In genomic region chr9:134936762-134937555, GRCh38 we compare ENCODE assay signal across 14 cellular contexts. TPM values are rescaled to one million over a fixed set of nuclear protein-coding genes. Genes with fewer than 3 reads are reported as not detected.
DNase-seq lines count a peak whose midpoint lies in the region; ATAC-seq and TF ChIP-seq lines count a peak whose summit lies in the region.
"Had no signal": no experiment of that assay in that cellular context is flagged by ENCODE, and none has a peak within 500 bp of the region (broad histone marks: within the 10 kb centered on the region; RNA-seq: fewer than 3 reads in every experiment).

No MANE protein-coding gene starts in this region.

- no peaks in the 10 kb centered on the region for H3K27me3 ChIP-seq in right atrium auricular region
- peaks cover 6% of the 10 kb centered on the region for H3K27me3 ChIP-seq in upper lobe of right lung
- H3K27me3 ChIP-seq in mammary epithelial cell (ENCODE audit: insufficient read depth, low read length): no peaks in the 10 kb centered on the region

- H3K4me1 Mint-ChIP-seq in chondrocyte (ENCODE audit: low read depth): no peaks in the 10 kb centered on the region

- H3K27ac ChIP-seq in right atrium auricular region (no peak overlapping the region), upper lobe of right lung (no peak overlapping the region), mammary epithelial cell (ENCODE audit: insufficient read depth, low read depth, low read length) (no peak overlapping the region)
- H3K27ac ChIP-seq: KMS-11, RWPE1, suprapubic skin had no signal

- intact Hi-C loops in Right ventricle myocardium superior (cut with DNase I): no loop called here
- intact Hi-C loops in upper lobe of right lung (cut with DNase I): no loop called here
- intact Hi-C loops in mammary epithelial cell (cut with micrococcal nuclease): no loop called here

- CTCF ChIA-PET in mammary epithelial cell (lab: Charles Lee; ENCODE audit: low non-redundant PET): no interaction called here

- no peak overlapping the region for H2AFZ ChIP-seq in mammary epithelial cell (ENCODE audit: low read depth, low read length)

- no peak overlapping the region for H3K4me3 Mint-ChIP-seq in chondrocyte (ENCODE audit: unreplicated experiment)

- no peaks in the 10 kb centered on the region for H3K9me3 ChIP-seq in right atrium auricular region
- no peaks in the 10 kb centered on the region for H3K9me3 ChIP-seq in upper lobe of right lung
- H3K9me3 ChIP-seq in mammary epithelial cell (replicated peaks; ENCODE audit: insufficient read depth, low read length): peaks cover 39% of the 10 kb centered on the region
- H3K9me3 ChIP-seq: suprapubic skin had no signal

- H3K27me3 Mint-ChIP-seq in chondrocyte (ENCODE audit: low read depth): peaks cover 55% of the 10 kb centered on the region

- no peaks in the 10 kb centered on the region for H3K36me3 ChIP-seq in right atrium auricular region
- H3K36me3 ChIP-seq in upper lobe of right lung: no peaks in the 10 kb centered on the region
- H3K36me3 ChIP-seq in mammary epithelial cell (ENCODE audit: insufficient read depth, low read length): no peaks in the 10 kb centered on the region
- H3K36me3 ChIP-seq: suprapubic skin had no signal

- H3K9me3 Mint-ChIP-seq in chondrocyte (ENCODE audit: low read depth): no peaks in the 10 kb centered on the region

- H3K27ac Mint-ChIP-seq in chondrocyte (ENCODE audit: unreplicated experiment): no peak overlapping the region

- H3K79me2 ChIP-seq in mammary epithelial cell (ENCODE audit: insufficient read depth, low read length): no peaks in the 10 kb centered on the region

- H3K4me1 ChIP-seq in right atrium auricular region (peaks cover 0 to 1% of the 10 kb centered on the region in 2 donors), upper lobe of right lung (no peaks in the 10 kb centered on the region), mammary epithelial cell (ENCODE audit: insufficient read depth, low read length) (no peaks in the 10 kb centered on the region)

- ATAC-seq in Right ventricle myocardium superior (ENCODE audit: poor library complexity) (peak; percentile 29), HG03432 (IDR thresholded peaks at IDR 0.05; ENCODE audit: unreplicated experiment) (peak; percentile 33), upper lobe of right lung (peak; percentile 70)

- no peak overlapping the region for H3K9ac ChIP-seq in mammary epithelial cell (ENCODE audit: insufficient read depth, low read length)
- H3K9ac ChIP-seq: KMS-11 had no signal

- no peaks in the 10 kb centered on the region for H3K36me3 Mint-ChIP-seq in chondrocyte (ENCODE audit: low read depth)

- dilution Hi-C loops in mammary epithelial cell (cut with HindIII; ENCODE audit: low sequenced_read_pairs): loop anchor here (5.0 kb wide), 3 partner anchors 45 to 85 kb away; no protein-coding TSS in a partner anchor

- no TSS peak for BruUV-seq in mammary epithelial cell (replicated peaks; lab: Mats Ljungman, UMichigan)

- in situ Hi-C loops in mammary epithelial cell (cut with MboI; ENCODE audit: low sequenced_read_pairs in 2 of 2): no loop called here

- DNase-seq in Right ventricle myocardium superior (peak; percentile 38), right atrium auricular region (ENCODE audit: low spot score) (no peak), chondrocyte (ENCODE audit: low spot score) (peak; percentile 66), upper lobe of right lung (no peak), NCI-H1105 (lab: John Stamatoyannopoulos, UW) (no peak), mammary epithelial cell (no peak)
- DNase-seq in activated naive CD4-positive, alpha-beta T cell (lab: John Stamatoyannopoulos, UW): no peak
- DNase-seq: 8988T, activated T-cell treated with anti-CD3 and anti-CD28 coated beads for 4 hours, Calu3 had no signal

- no peak for TF ChIP-seq CTCF in right atrium auricular region (IDR thresholded peaks at IDR 0.05)
- no peak for TF ChIP-seq CTCF in chondrocyte (IDR thresholded peaks at IDR 0.05)
- TF ChIP-seq CTCF in upper lobe of right lung (IDR thresholded peaks at IDR 0.05): no peak
- TF ChIP-seq CTCF in mammary epithelial cell (conservative IDR thresholded peaks at IDR 0.05 in 1 of 2, IDR thresholded peaks at IDR 0.05 in 1 of 2; ENCODE audit: extremely low read depth in 1 of 2, insufficient read depth in 1 of 2, low read depth in 1 of 2, low read length in 2 of 2): no peak

- H3K4me2 ChIP-seq in mammary epithelial cell (ENCODE audit: insufficient read depth, low read depth, low read length): no peak overlapping the region
- H3K4me2 ChIP-seq: KMS-11 had no signal

- 64% methylated on average over 13 of the region's 17 CpGs for whole genome bisulfite sequencing in mammary epithelial cell (ENCODE audit: low coverage, missing lambda C conversion rate)

- H3K4me3 ChIP-seq in right atrium auricular region (no peak overlapping the region), upper lobe of right lung (no peak overlapping the region), mammary epithelial cell (replicated peaks in 1 of 3; ENCODE audit: insufficient read depth in 1 of 3, low read depth in 2 of 3, low read length in 3 of 3) (no peak overlapping the region)
- H3K4me3 ChIP-seq: suprapubic skin had no signal

- H4K20me1 ChIP-seq in mammary epithelial cell (ENCODE audit: insufficient read depth, low read length): no peaks in the 10 kb centered on the region

RNA-seq across cellular contexts. Expression of gene FCN1, which starts 19.2 kb away (rescaled TPM):
- total RNA-seq in Right ventricle myocardium superior: 4.0 TPM
- total RNA-seq in right atrium auricular region: 1 to 10 TPM in 1 of 2 donors, under 1 TPM in 1; 0.63 to 2.1 TPM
- not detected in 3 replicates for total RNA-seq in chondrocyte
- 63.0 TPM for total RNA-seq in upper lobe of right lung
- total RNA-seq in mammary epithelial cell: not detected
- not detected for polyA plus RNA-seq in mammary epithelial cell
- not detected for polyA minus RNA-seq in mammary epithelial cell
- total RNA-seq: Calu3 had no signal

RNA-seq across cellular contexts. Expression of gene FCN2, which starts 56.3 kb away (rescaled TPM):
- total RNA-seq in Right ventricle myocardium superior (0.30 TPM), right atrium auricular region (not detected), chondrocyte (not detected in 3 replicates), upper lobe of right lung (not detected), mammary epithelial cell (not detected)
- polyA plus RNA-seq in mammary epithelial cell: not detected
- not detected for polyA minus RNA-seq in mammary epithelial cell
- total RNA-seq: Calu3 had no signal

Comparison
In these comparisons a context has a peak if more than half of its experiments do, and no peak if none do; other contexts are left out.
1. DNase-seq: peak in Right ventricle myocardium superior (single experiment) and chondrocyte (single experiment); none in right atrium auricular region (single experiment), upper lobe of right lung (single experiment), activated naive CD4-positive, alpha-beta T cell (0 of 4), NCI-H1105 (single experiment) and mammary epithelial cell (single experiment).
2. RNA of gene FCN1, which starts 19.2 kb away (total RNA-seq): 63.0 TPM in upper lobe of right lung (single experiment); 4.0 TPM in Right ventricle myocardium superior (single experiment), 0.63 to 2.1 TPM in right atrium auricular region, not detected in chondrocyte and not detected in mammary epithelial cell; every median in the first group is over 10 times any median in the second.
3. Peak in every context shown above with its lines, with median percentiles within 50 percentile points of each other: ATAC-seq.